ENCODE assay signal across 1 cellular context in genomic region chr3:106826861-106827311, GRCh38.
TF ChIP-seq lines count a peak whose summit lies in the region.

No MANE protein-coding gene starts in this region.

TF ChIP-seq in SK-N-SH treated with all-trans-retinoic acid at 6 μM for 48 hours, 23 proteins besides CTCF, POLR2A, EP300 and RAD21 (continued from another document):
- no peak for TF ChIP-seq ZNF70 (CRISPR knock-in tag; IDR thresholded peaks at IDR 0.05)
- no peak for TF ChIP-seq ARNTL (CRISPR knock-in tag; IDR thresholded peaks at IDR 0.05; ENCODE audit: borderline replicate concordance, low read depth)
- no peak for TF ChIP-seq CREB5 (CRISPR knock-in tag; IDR thresholded peaks at IDR 0.05; ENCODE audit: low read depth)
